ENCODE assay signal across 10 cellular contexts in genomic region chr17:39096435-39097158, GRCh38. TPM values are rescaled to one million over a fixed set of nuclear protein-coding genes. Genes with fewer than 3 reads are reported as not detected.
DNase-seq lines count a peak whose midpoint lies in the region; ATAC-seq, FAIRE-seq and TF ChIP-seq lines count a peak whose summit lies in the region.
"Had no signal": no experiment of that assay in that cellular context is flagged by ENCODE, and none has a peak within 500 bp of the region (broad histone marks: within the 10 kb centered on the region; RNA-seq: fewer than 3 reads in every experiment).

No MANE protein-coding gene starts in this region.

- ATAC-seq in left cardiac atrium (peak; percentile 6 to 54), GM19023 (IDR thresholded peaks at IDR 0.05; ENCODE audit: unreplicated experiment) (no peak)

- H3K27ac ChIP-seq in RWPE1, result no peak overlapping the region
- H3K27ac ChIP-seq: tibial artery had no signal

- TF ChIP-seq POLR2A in GM12891 (IDR thresholded peaks at IDR 0.05; ENCODE audit: low read depth, low read length), result no peak

- intact Hi-C loops in left cardiac atrium (cut with DNase I), result no loop called here

- FAIRE-seq in GM12891 (lab: Jason Lieb, UNC), result no peak

- POLR2A ChIA-PET in RWPE1 (lab: Yijun Ruan, JAX; ENCODE audit: low non-redundant PET), result no interaction called here

- peak; percentile 34 to 65 for DNase-seq in NCI-H524 (lab: John Stamatoyannopoulos, UW)
- DNase-seq in NCI-H524 treated with DMSO at 0.1 percent for 48 hours (lab: John Stamatoyannopoulos, UW), result no peak
- peak; percentile 18 for DNase-seq in activated CD4-positive, alpha-beta T cell treated with anti-CD3 and anti-CD28 coated beads, Interleukin-2, amount 50 U/mL, for 1 hour
- no peak for DNase-seq in left cardiac atrium
- peak; percentile 32 for DNase-seq in stimulated activated CD8-positive, alpha-beta memory T cell treated with anti-CD3 and anti-CD28 coated beads, Interleukin-4, amount 100 ng/mL, for 48 hours
- no peak for DNase-seq in RWPE1 (ENCODE audit: low spot score)
- DNase-seq in GM12891 (ENCODE audit: insufficient read length, low spot score), result no peak
- DNase-seq: tibial artery had no signal

- CTCF ChIA-PET in RWPE1 (lab: Yijun Ruan, JAX), result no interaction called here

- TF ChIP-seq CTCF in RWPE1 (conservative IDR thresholded peaks at IDR 0.05; ENCODE audit: low read depth), result no peak

TF ChIP-seq in GM12891, 5 proteins besides CTCF, POLR2A, EP300 and RAD21:
- TF ChIP-seq SPI1 (IDR thresholded peaks at IDR 0.05; ENCODE audit: low read depth, low read length) (no peak), PAX5 (IDR thresholded peaks at IDR 0.05; ENCODE audit: insufficient read depth, low read length, severe bottlenecking) (no peak), POLR2AphosphoS5 (IDR thresholded peaks at IDR 0.05; ENCODE audit: low read depth, low read length) (no peak), TAF1 (IDR thresholded peaks at IDR 0.05; ENCODE audit: low read depth, low read length) (no peak), POU2F2 (IDR thresholded peaks at IDR 0.05; ENCODE audit: low read depth, low read length) (no peak)
TF ChIP-seq in GM12891: peak in this region for 0.

RNA-seq across cellular contexts. Expression of gene PLXDC1, which starts 54.8 kb away (rescaled TPM):
- 10 to 100 TPM in 1 of 2 donors, 1 to 10 TPM in 1; 7.6 to 18.0 TPM for total RNA-seq in left cardiac atrium
- 0.06 TPM for polyA plus RNA-seq in GM12891 (2012; ENCODE audit: low read depth, missing spikeins)
- total RNA-seq: HT-29 had no signal

Comparison
In these comparisons a context has a peak if more than half of its experiments do, and no peak if none do; other contexts are left out.
1. DNase-seq: peak in NCI-H524 (2 of 2), activated CD4-positive, alpha-beta T cell treated with anti-CD3 and anti-CD28 coated beads, Interleukin-2, amount 50 U/mL, for 1 hour (single experiment) and stimulated activated CD8-positive, alpha-beta memory T cell treated with anti-CD3 and anti-CD28 coated beads, Interleukin-4, amount 100 ng/mL, for 48 hours (single experiment); none in NCI-H524 treated with DMSO at 0.1 percent for 48 hours (single experiment), left cardiac atrium (single experiment), RWPE1 (single experiment) and GM12891 (single experiment).